Comparison of ENCODE assay signal across 1 cellular context in the genomic region with DNA sequence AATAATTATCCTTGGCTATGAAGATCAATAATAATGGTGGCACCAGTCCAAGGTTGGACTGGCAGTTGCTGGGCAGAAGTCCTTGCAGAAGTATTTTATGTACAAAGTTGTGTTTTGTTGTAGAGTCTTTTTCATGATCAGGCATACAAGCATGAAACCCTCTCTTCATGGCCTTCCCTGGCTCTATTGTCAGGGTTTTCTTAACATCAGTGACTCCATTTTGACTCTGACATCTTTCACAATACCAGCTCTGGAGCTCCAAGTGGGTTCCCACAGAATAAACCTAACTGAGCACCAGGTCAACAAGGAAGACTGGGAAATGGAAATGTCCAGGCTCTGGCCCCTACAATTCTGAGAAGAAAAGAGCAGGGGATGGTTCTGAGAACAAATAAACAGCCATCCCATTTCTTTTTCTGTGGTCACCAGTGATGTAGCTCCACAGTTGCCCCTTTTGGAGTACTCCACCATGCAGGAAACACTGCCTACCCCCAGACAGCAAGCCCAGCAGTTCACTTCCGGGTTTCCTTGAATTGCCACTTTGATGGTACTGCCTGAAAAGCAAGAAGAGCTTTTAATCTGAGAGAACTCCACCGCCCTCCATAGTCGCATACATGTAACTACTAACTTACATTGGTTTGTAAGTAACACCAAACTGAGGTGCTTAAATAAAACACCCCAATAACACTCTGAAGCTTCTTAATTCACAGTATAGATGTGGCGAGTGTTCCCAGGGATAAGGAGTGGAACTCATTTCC.
TF ChIP-seq lines count a peak whose summit lies in the region.

No MANE protein-coding gene starts in this region.

TF ChIP-seq in HEK293T, 16 proteins besides CTCF, POLR2A, EP300 and RAD21 (continued from another document):
- TF ChIP-seq PKNOX1 (IDR thresholded peaks at IDR 0.05) = no peak
- TF ChIP-seq SUZ12 (IDR thresholded peaks at IDR 0.05) = no peak
- no peak for TF ChIP-seq CTBP1 (IDR thresholded peaks at IDR 0.05; ENCODE audit: borderline replicate concordance)
- no peak for TF ChIP-seq FOXM1 (IDR thresholded peaks at IDR 0.05; ENCODE audit: borderline replicate concordance)
- TF ChIP-seq ARNT (IDR thresholded peaks at IDR 0.05) = no peak
- TF ChIP-seq HDGF (IDR thresholded peaks at IDR 0.05; ENCODE audit: borderline replicate concordance) = no peak
